8 cellular contexts compared by ENCODE assay signal in the genomic region with DNA sequence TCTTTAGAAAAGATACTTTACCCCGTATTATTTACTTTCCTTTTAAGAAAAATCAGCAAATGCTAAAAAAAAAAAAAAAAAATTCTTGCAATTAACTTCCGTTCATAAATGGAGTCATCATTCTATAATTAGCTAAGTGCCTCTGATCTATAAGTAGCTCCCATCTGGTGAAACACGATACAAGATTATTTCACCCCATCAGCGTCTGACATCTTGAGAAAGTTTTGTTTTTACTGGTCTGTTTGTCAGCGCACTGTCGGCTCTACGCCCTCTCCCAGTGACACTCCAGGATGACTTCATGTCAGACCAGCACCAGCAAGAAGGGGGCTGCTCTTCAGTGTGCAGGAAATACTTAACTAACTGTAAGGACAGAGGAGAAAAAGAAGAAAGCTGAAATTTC.
DNase-seq lines count a peak whose midpoint lies in the region; ATAC-seq, FAIRE-seq and TF ChIP-seq lines count a peak whose summit lies in the region.

No MANE protein-coding gene starts in this region.

- TF ChIP-seq POLR2A in H54 (IDR thresholded peaks at IDR 0.05; ENCODE audit: low read depth, low read length) = no peak

- H3K9me3 ChIP-seq in MG63 = no peaks in the 10 kb centered on the region

- DNase-seq in ELR (ENCODE audit: low read depth) (peak; percentile 34), NCI-H2171 (lab: John Stamatoyannopoulos, UW) (peak; percentile 51), sciatic nerve (ENCODE audit: low spot score) (no peak), MG63 (no peak), HT-29 (ENCODE audit: low spot score) (no peak), H54 (ENCODE audit: insufficient read length, low spot score) (no peak)
- peak; percentile 48 for DNase-seq in central memory CD4-positive, alpha-beta T cell
- DNase-seq in activated CD8-positive, alpha-beta memory T cell treated with anti-CD3 and anti-CD28 coated beads, Interleukin-2, amount 50 U/mL, for 48 hours = no peak

- H3K4me3 ChIP-seq in MG63 = no peak overlapping the region

- no peaks in the 10 kb centered on the region for H3K27me3 ChIP-seq in MG63

- peak; percentile 53 for ATAC-seq in sciatic nerve

- intact Hi-C loops in sciatic nerve (cut with DNase I) = no loop called here

- no peak for FAIRE-seq in H54 (lab: Jason Lieb, UNC)

- peaks cover 42% of the 10 kb centered on the region for H3K36me3 ChIP-seq in MG63

Comparison
In these comparisons a context has a peak if more than half of its experiments do, and no peak if none do; other contexts are left out.
1. DNase-seq: peak in ELR (single experiment), NCI-H2171 (single experiment) and central memory CD4-positive, alpha-beta T cell (single experiment); none in sciatic nerve (single experiment), MG63 (single experiment), activated CD8-positive, alpha-beta memory T cell treated with anti-CD3 and anti-CD28 coated beads, Interleukin-2, amount 50 U/mL, for 48 hours (single experiment), HT-29 (single experiment) and H54 (single experiment).